ENCODE assay signal across 8 cellular contexts in the genomic region with DNA sequence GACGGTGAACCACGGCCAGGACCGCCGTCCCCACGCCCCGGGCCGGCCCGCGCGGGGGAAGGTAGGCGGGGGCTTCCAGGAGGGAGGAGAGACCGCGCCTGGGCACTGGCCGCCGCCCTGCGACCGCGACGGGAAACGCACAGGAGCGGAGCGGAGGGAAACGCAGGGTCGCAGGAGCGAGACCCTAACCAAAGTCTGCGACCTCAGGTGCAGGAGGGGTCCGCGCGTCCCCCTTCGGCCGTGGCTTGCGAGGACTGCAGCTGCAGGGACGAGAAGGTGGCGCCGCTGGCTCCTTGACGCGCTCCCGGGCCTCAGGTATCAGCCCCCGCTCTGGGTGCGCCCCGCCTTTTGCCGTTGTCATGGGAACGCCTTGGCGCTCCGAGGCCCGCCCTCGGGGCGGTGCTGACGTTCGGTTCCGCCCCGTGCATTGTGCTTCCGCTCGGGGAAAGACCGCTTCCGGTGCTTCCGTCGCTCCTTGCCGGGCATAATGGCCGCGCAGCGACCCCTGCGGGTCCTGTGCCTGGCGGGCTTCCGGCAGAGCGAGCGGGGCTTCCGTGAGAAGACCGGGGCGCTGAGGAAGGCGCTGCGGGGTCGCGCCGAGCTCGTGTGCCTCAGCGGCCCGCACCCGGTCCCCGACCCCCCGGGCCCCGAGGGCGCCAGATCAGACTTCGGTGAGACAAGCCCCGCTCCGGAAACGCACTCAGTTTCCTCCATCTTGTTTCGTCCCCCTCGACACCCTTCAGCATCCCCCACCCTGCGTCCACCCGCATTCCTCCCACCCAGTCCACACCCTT. TPM values are rescaled to one million over a fixed set of nuclear protein-coding genes. Genes with fewer than 3 reads are reported as not detected.
DNase-seq lines count a peak whose midpoint lies in the region; ATAC-seq and TF ChIP-seq lines count a peak whose summit lies in the region.

A gene (plus strand): TSS at position 462 of the 794 bp plus-strand sequence. CDS start 26 bp downstream, at position 488.

- H3K4me3 Mint-ChIP-seq in activated T-cell treated with anti-CD3 and anti-CD28 coated beads, Interleukin-2, amount 50 U/mL, for 24 hours, result peak within 1 kb of the TSS; percentile 88

- H3K27me3 Mint-ChIP-seq in activated T-cell treated with anti-CD3 and anti-CD28 coated beads, Interleukin-2, amount 50 U/mL, for 24 hours, result no peaks in the 10 kb centered on the region

- peaks cover 65% of the 10 kb centered on the region for H3K36me3 Mint-ChIP-seq in activated T-cell treated with anti-CD3 and anti-CD28 coated beads, Interleukin-2, amount 50 U/mL, for 24 hours (ENCODE audit: low read depth)

- TF ChIP-seq RAD21 in Ishikawa (IDR thresholded peaks at IDR 0.05; ENCODE audit: low read depth), result peak; percentile 43; the same call in 1 of the 2 replicates

- H3K36me3 ChIP-seq in esophagus (ENCODE audit: control insufficient read depth in 2 of 2, insufficient read depth in 2 of 2, low read length in 1 of 2) (peaks cover 10 to 17% of the 10 kb centered on the region in 2 donors), muscle layer of duodenum (ENCODE audit: control insufficient read depth in 1 of 2, insufficient read depth in 2 of 2, low read length in 2 of 2) (peaks cover 9 to 45% of the 10 kb centered on the region in 2 donors)

- H3K27ac Mint-ChIP-seq in activated T-cell treated with anti-CD3 and anti-CD28 coated beads, Interleukin-2, amount 50 U/mL, for 24 hours, result peak within 1 kb of the TSS; percentile 96

- TF ChIP-seq EP300 in Ishikawa (IDR thresholded peaks at IDR 0.05; ENCODE audit: borderline replicate concordance), result no peak

- H3K4me3 ChIP-seq in esophagus (ENCODE audit: low read depth in 1 of 2, low read length in 2 of 2), result peak within 1 kb of the TSS; percentile 82 to 87
- peak within 1 kb of the TSS; percentile 82 to 92 for H3K4me3 ChIP-seq in muscle layer of duodenum (ENCODE audit: low read depth in 1 of 2, low read length in 2 of 2)

- H3K4me1 ChIP-seq in esophagus (ENCODE audit: control insufficient read depth in 2 of 2, insufficient read depth in 2 of 2, low read length in 1 of 2), result peaks cover 0 to 19% of the 10 kb centered on the region in 2 donors
- peaks cover 10 to 29% of the 10 kb centered on the region in 2 donors for H3K4me1 ChIP-seq in muscle layer of duodenum (ENCODE audit: control insufficient read depth in 1 of 2, insufficient read depth in 2 of 2, low read length in 2 of 2)

- 0 to 1% methylated on average over 88 to 90 of the region's 91 CpGs for WGBS in esophagus, 2 donors

- H3K27ac ChIP-seq in esophagus (ENCODE audit: low read depth in 2 of 2, low read length in 1 of 2) (peak within 1 kb of the TSS; percentile 90 to 94), muscle layer of duodenum (ENCODE audit: low read length) (peak within 1 kb of the TSS; percentile 89)

- H3K27me3 ChIP-seq in esophagus (ENCODE audit: control insufficient read depth in 1 of 2, insufficient read depth in 2 of 2, low read length in 2 of 2), result no peaks in the 10 kb centered on the region
- H3K27me3 ChIP-seq in muscle layer of duodenum (ENCODE audit: low read depth, low read length), result no peaks in the 10 kb centered on the region

- H3K9me3 ChIP-seq in esophagus (ENCODE audit: control insufficient read depth in 2 of 2, insufficient read depth in 1 of 2, low read depth in 1 of 2, low read length in 1 of 2) (no peaks in the 10 kb centered on the region), muscle layer of duodenum (ENCODE audit: control insufficient read depth in 1 of 2, low read length in 2 of 2) (no peaks in the 10 kb centered on the region)

- peak; percentile 88 for ATAC-seq in GM21528 (IDR thresholded peaks at IDR 0.05; ENCODE audit: low FRiP score, unreplicated experiment)

- no peaks in the 10 kb centered on the region for H3K9me3 Mint-ChIP-seq in activated T-cell treated with anti-CD3 and anti-CD28 coated beads, Interleukin-2, amount 50 U/mL, for 24 hours

- peak; percentile 62 for DNase-seq in DMS153 treated with DMSO at 0.1 percent for 48 hours (lab: John Stamatoyannopoulos, UW; ENCODE audit: unreplicated experiment)
- DNase-seq in activated T-cell treated with anti-CD3 and anti-CD28 coated beads, Interleukin-2, amount 50 U/mL, for 24 hours, result peak; percentile 98
- DNase-seq in stimulated activated CD8-positive, alpha-beta memory T cell treated with anti-CD3 and anti-CD28 coated beads, Interleukin-7, amount 100 ng/mL, for 48 hours (ENCODE audit: extremely low read depth in 1 of 2, low read depth in 1 of 2), result peak; percentile 93 to 95

- peaks cover 27% of the 10 kb centered on the region for H3K4me1 Mint-ChIP-seq in activated T-cell treated with anti-CD3 and anti-CD28 coated beads, Interleukin-2, amount 50 U/mL, for 24 hours (ENCODE audit: low read depth)

TF ChIP-seq in Ishikawa, 13 proteins besides CTCF, POLR2A, EP300 and RAD21 (continues in another document):
- TF ChIP-seq, protein P1, sequence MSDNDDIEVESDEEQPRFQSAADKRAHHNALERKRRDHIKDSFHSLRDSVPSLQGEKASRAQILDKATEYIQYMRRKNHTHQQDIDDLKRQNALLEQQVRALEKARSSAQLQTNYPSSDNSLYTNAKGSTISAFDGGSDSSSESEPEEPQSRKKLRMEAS (IDR thresholded peaks at IDR 0.05), result peak; percentile 36; the same call in 1 of the 2 replicates
- TF ChIP-seq CEBPB (IDR thresholded peaks at IDR 0.05) (no peak), TEAD4 (IDR thresholded peaks at IDR 0.05) (no peak), TCF12 (IDR thresholded peaks at IDR 0.05; ENCODE audit: low read depth) (peak; percentile 51; the same call in 1 of the 2 replicates), EGR1 (IDR thresholded peaks at IDR 0.05) (peak; percentile 50; the same call in 1 of the 2 replicates), TAF1 (IDR thresholded peaks at IDR 0.05; ENCODE audit: low read depth) (peak; percentile 93)
- TF ChIP-seq, protein P2, sequence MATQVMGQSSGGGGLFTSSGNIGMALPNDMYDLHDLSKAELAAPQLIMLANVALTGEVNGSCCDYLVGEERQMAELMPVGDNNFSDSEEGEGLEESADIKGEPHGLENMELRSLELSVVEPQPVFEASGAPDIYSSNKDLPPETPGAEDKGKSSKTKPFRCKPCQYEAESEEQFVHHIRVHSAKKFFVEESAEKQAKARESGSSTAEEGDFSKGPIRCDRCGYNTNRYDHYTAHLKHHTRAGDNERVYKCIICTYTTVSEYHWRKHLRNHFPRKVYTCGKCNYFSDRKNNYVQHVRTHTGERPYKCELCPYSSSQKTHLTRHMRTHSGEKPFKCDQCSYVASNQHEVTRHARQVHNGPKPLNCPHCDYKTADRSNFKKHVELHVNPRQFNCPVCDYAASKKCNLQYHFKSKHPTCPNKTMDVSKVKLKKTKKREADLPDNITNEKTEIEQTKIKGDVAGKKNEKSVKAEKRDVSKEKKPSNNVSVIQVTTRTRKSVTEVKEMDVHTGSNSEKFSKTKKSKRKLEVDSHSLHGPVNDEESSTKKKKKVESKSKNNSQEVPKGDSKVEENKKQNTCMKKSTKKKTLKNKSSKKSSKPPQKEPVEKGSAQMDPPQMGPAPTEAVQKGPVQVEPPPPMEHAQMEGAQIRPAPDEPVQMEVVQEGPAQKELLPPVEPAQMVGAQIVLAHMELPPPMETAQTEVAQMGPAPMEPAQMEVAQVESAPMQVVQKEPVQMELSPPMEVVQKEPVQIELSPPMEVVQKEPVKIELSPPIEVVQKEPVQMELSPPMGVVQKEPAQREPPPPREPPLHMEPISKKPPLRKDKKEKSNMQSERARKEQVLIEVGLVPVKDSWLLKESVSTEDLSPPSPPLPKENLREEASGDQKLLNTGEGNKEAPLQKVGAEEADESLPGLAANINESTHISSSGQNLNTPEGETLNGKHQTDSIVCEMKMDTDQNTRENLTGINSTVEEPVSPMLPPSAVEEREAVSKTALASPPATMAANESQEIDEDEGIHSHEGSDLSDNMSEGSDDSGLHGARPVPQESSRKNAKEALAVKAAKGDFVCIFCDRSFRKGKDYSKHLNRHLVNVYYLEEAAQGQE (IDR thresholded peaks at IDR 0.05; ENCODE audit: low read depth), result 0 out of 2 replicates have a peak, but pooled peaks have one; percentile 4

TF ChIP-seq in PFSK-1, 5 proteins besides CTCF, POLR2A, EP300 and RAD21:
- TF ChIP-seq SIN3A (IDR thresholded peaks at IDR 0.05; ENCODE audit: borderline replicate concordance, insufficient read depth, low read length) (peak; percentile 51; the same call in 1 of the 2 replicates), FOXP2 (optimal IDR thresholded peaks at IDR 0.05; ENCODE audit: borderline replicate concordance, extremely low read depth, extremely low read length, insufficient read depth) (peak; percentile 67), TAF1 (IDR thresholded peaks at IDR 0.05; ENCODE audit: borderline replicate concordance, insufficient read depth, low read length) (peak; percentile 94), POLR2AphosphoS5 (IDR thresholded peaks at IDR 0.05; ENCODE audit: low read depth, low read length) (peak; percentile 95)
- TF ChIP-seq, protein P2 (IDR thresholded peaks at IDR 0.05; ENCODE audit: insufficient read depth in 1 of 2, low read depth in 2 of 2, low read length in 2 of 2), result peak; percentile 46 to 51; a peak in 1 of 4 replicates

RNA-seq across cellular contexts. Expression of the gene that starts here (rescaled TPM):
- 53.8 TPM for polyA plus RNA-seq in PFSK-1 (2012; ENCODE audit: insufficient read length, low read depth)
- polyA plus RNA-seq in esophagus, result 10 to 100 TPM; 38.4 to 55.6 TPM

Comparison
In these comparisons a context has a peak if more than half of its experiments do, and no peak if none do; other contexts are left out.
1. Peak in every context shown above with its lines: DNase-seq, ATAC-seq, H3K4me3 ChIP-seq and H3K27ac ChIP-seq.